16 cellular contexts compared by ENCODE assay signal in genomic region chr12:111769599-111769998, GRCh38. TPM values are rescaled to one million over a fixed set of nuclear protein-coding genes. Genes with fewer than 3 reads are reported as not detected.
A peak's percentile ranks its signal among the peaks of the same experiment; 100 is the strongest.
DNase-seq lines count a peak whose midpoint lies in the region; ATAC-seq, FAIRE-seq and TF ChIP-seq lines count a peak whose summit lies in the region.
"Had no signal": no experiment of that assay in that cellular context is flagged by ENCODE, and none has a peak within 500 bp of the region (broad histone marks: within the 10 kb centered on the region; RNA-seq: fewer than 3 reads in every experiment).

No MANE protein-coding gene starts in this region.

- ATAC-seq in K562 (no peak), lower lobe of right lung (no peak), upper lobe of right lung (no peak), HG03039 (IDR thresholded peaks at IDR 0.05; ENCODE audit: unreplicated experiment) (no peak)

- no peak overlapping the region; a peak in 1 of 4 replicates for H3K9ac ChIP-seq in K562 (ENCODE audit: insufficient read depth in 1 of 2, low read depth in 2 of 2, low read length in 2 of 2)

- H2AFZ ChIP-seq in K562 (ENCODE audit: low read depth, low read length), result no peak overlapping the region

- no peak overlapping the region for H3K4me3 ChIP-seq in HEK293 (ENCODE audit: low read depth, low read length)
- no peak overlapping the region for H3K4me3 ChIP-seq in K562
- peak overlapping the region; percentile 91 for H3K4me3 ChIP-seq in lower lobe of right lung
- peak overlapping the region; percentile 79 for H3K4me3 ChIP-seq in upper lobe of right lung

- H3K4me1 ChIP-seq in HEK293 (ENCODE audit: control insufficient read depth, insufficient read depth, low read length) (peaks cover 4% of the 10 kb centered on the region; the same call in 1 of the 2 replicates), K562 (replicated peaks in 1 of 2; ENCODE audit: control insufficient read depth in 2 of 2, insufficient read depth in 2 of 2, low read length in 2 of 2) (peaks cover 23 to 31% of the 10 kb centered on the region in 2 experiments), lower lobe of right lung (peaks cover 82% of the 10 kb centered on the region), upper lobe of right lung (peaks cover 76% of the 10 kb centered on the region)

- BruUV-seq in K562 (replicated peaks; lab: Mats Ljungman, UMichigan), result no TSS peak

- TF ChIP-seq POLR2A in K562 (conservative IDR thresholded peaks at IDR 0.05), result no peak

- FAIRE-seq in K562 (lab: Jason Lieb, UNC), result no peak
- FAIRE-seq: HTR-8/SVneo had no signal

- TF ChIP-seq CTCF in HEK293 (tag by site-specific recombination; IDR thresholded peaks at IDR 0.05) (no peak), K562 (IDR thresholded peaks at IDR 0.05 in 2 of 3, conservative IDR thresholded peaks at IDR 0.05 in 1 of 3; ENCODE audit: insufficient read depth in 2 of 3, low read depth in 1 of 3, low read length in 3 of 3) (no peak), lower lobe of right lung (IDR thresholded peaks at IDR 0.05) (no peak), upper lobe of right lung (IDR thresholded peaks at IDR 0.05) (no peak)

- no peak overlapping the region for H3K27ac ChIP-seq in HEK293 (ENCODE audit: extremely low read depth, low read depth, low read length)
- no peak overlapping the region for H3K27ac ChIP-seq in K562 (ENCODE audit: extremely low read depth, low read depth, low read length)
- H3K27ac ChIP-seq in lower lobe of right lung, result peak overlapping the region; percentile 95
- H3K27ac ChIP-seq in upper lobe of right lung, result no peak overlapping the region

- no peak for DNase-seq in K562 (ENCODE audit: extremely low read depth in 1 of 4, low spot score in 3 of 4)
- DNase-seq in lower lobe of right lung, result no peak
- no peak for DNase-seq in upper lobe of right lung
- no peak for DNase-seq in HUDEP-2 (lab: John Stamatoyannopoulos, UW; ENCODE audit: unreplicated experiment in 76 of 76)
- DNase-seq in NCI-H2107 treated with DMSO at 0.1 percent for 48 hours (lab: John Stamatoyannopoulos, UW; ENCODE audit: unreplicated experiment), result no peak
- DNase-seq: C1 segment of cervical spinal cord; Calu3; CD4-positive, alpha-beta T cell; DMS 273 treated with DMSO at 0.1 percent for 48 hours; GOT3; HCEC 1CT; KG1 had no signal

- in situ Hi-C loops in K562 (cut with MboI), result no loop called here

- TF ChIP-seq RAD21 in K562 (CRISPR knock-in tag; conservative IDR thresholded peaks at IDR 0.05 in 1 of 2, IDR thresholded peaks at IDR 0.05 in 1 of 2), result no peak

- H3K9me1 ChIP-seq in K562 (ENCODE audit: control insufficient read depth, insufficient read depth, low read length), result no peaks in the 10 kb centered on the region

- H3K79me2 ChIP-seq in K562 (ENCODE audit: control insufficient read depth, insufficient read depth, low read length), result no peaks in the 10 kb centered on the region; the same call in 2 of the 3 replicates

- TF ChIP-seq EP300 in K562 (IDR thresholded peaks at IDR 0.05; ENCODE audit: low read length), result no peak

- no peak overlapping the region for H3K4me2 ChIP-seq in K562 (ENCODE audit: insufficient read depth, low read length)

- H3K36me3 ChIP-seq in HEK293 (ENCODE audit: control insufficient read depth in 2 of 2, insufficient read depth in 1 of 2, low read length in 2 of 2), result peaks cover 2 to 3% of the 10 kb centered on the region in 2 experiments; a peak in 2 of 3 replicates
- H3K36me3 ChIP-seq in K562 (ENCODE audit: control insufficient read depth, insufficient read depth, low read length), result no peaks in the 10 kb centered on the region
- peaks cover 7% of the 10 kb centered on the region for H3K36me3 ChIP-seq in lower lobe of right lung
- H3K36me3 ChIP-seq in upper lobe of right lung, result no peaks in the 10 kb centered on the region

- intact Hi-C loops in K562 (cut with micrococcal nuclease), result no loop called here
- intact Hi-C loops in lower lobe of right lung (cut with DNase I), result no loop called here
- intact Hi-C loops in upper lobe of right lung (cut with DNase I), result no loop called here

- H3K27me3 ChIP-seq in K562 (ENCODE audit: control insufficient read depth in 2 of 2, insufficient read depth in 2 of 2, low read length in 2 of 2) (no peaks in the 10 kb centered on the region), lower lobe of right lung (ENCODE audit: low read depth) (no peaks in the 10 kb centered on the region), upper lobe of right lung (no peaks in the 10 kb centered on the region)

- POLR2A ChIA-PET in HEK293 (lab: Yijun Ruan, JAX), result no interaction called here
- POLR2A ChIA-PET in K562 (lab: Yijun Ruan, JAX), result no interaction called here

- H4K20me1 ChIP-seq in K562 (replicated peaks; ENCODE audit: control insufficient read depth, insufficient read depth, low read length), result no peaks in the 10 kb centered on the region

- CTCF ChIA-PET in HEK293 (lab: Yijun Ruan, JAX), result no interaction called here
- CTCF ChIA-PET in K562 (lab: Yijun Ruan, JAX; ENCODE audit: low intra/inter-chr PET ratio), result no interaction called here

- H3K9me3 ChIP-seq in HEK293 (ENCODE audit: control insufficient read depth, insufficient read depth, low read depth, low read length), result no peaks in the 10 kb centered on the region
- H3K9me3 ChIP-seq in K562 (replicated peaks; ENCODE audit: control insufficient read depth, insufficient read depth, low read depth, low read length), result no peaks in the 10 kb centered on the region
- H3K9me3 ChIP-seq in lower lobe of right lung, result no peaks in the 10 kb centered on the region
- no peaks in the 10 kb centered on the region for H3K9me3 ChIP-seq in upper lobe of right lung

- WGBS in K562 (ENCODE audit: insufficient coverage, low coverage, missing lambda C conversion rate), result 73% methylated on average over 8 of the region's 8 CpGs

TF ChIP-seq in HEK293, 187 proteins besides CTCF, POLR2A, EP300 and RAD21:
- TF ChIP-seq KLF10 (tag by site-specific recombination; IDR thresholded peaks at IDR 0.05) (no peak), SCRT2 (tag by site-specific recombination; IDR thresholded peaks at IDR 0.05) (0 out of 2 replicates have a peak, but pooled peaks have one; percentile 3)

TF ChIP-seq in K562, 482 proteins besides CTCF, POLR2A, EP300 and RAD21 (continues in another document):
- TF ChIP-seq ASH1L (IDR thresholded peaks at IDR 0.05; ENCODE audit: borderline replicate concordance, low read depth, partially characterized antibody), result no peak
- TF ChIP-seq FOXP1 (CRISPR knock-in tag; IDR thresholded peaks at IDR 0.05), result no peak
- TF ChIP-seq, protein P1, sequence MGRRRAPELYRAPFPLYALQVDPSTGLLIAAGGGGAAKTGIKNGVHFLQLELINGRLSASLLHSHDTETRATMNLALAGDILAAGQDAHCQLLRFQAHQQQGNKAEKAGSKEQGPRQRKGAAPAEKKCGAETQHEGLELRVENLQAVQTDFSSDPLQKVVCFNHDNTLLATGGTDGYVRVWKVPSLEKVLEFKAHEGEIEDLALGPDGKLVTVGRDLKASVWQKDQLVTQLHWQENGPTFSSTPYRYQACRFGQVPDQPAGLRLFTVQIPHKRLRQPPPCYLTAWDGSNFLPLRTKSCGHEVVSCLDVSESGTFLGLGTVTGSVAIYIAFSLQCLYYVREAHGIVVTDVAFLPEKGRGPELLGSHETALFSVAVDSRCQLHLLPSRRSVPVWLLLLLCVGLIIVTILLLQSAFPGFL (CRISPR knock-in tag; IDR thresholded peaks at IDR 0.05), result no peak
- no peak for TF ChIP-seq CREB3 (tag; conservative IDR thresholded peaks at IDR 0.05; ENCODE audit: low read depth)
- TF ChIP-seq MAFF (IDR thresholded peaks at IDR 0.05; ENCODE audit: low read length), result peak; percentile 93
- TF ChIP-seq, protein P2, sequence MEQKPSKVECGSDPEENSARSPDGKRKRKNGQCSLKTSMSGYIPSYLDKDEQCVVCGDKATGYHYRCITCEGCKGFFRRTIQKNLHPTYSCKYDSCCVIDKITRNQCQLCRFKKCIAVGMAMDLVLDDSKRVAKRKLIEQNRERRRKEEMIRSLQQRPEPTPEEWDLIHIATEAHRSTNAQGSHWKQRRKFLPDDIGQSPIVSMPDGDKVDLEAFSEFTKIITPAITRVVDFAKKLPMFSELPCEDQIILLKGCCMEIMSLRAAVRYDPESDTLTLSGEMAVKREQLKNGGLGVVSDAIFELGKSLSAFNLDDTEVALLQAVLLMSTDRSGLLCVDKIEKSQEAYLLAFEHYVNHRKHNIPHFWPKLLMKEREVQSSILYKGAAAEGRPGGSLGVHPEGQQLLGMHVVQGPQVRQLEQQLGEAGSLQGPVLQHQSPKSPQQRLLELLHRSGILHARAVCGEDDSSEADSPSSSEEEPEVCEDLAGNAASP (IDR thresholded peaks at IDR 0.05), result no peak
- no peak for TF ChIP-seq SMARCE1 (IDR thresholded peaks at IDR 0.05)
- TF ChIP-seq C11orf30 (IDR thresholded peaks at IDR 0.05; ENCODE audit: low read depth), result peak; percentile 92
- TF ChIP-seq JUND (IDR thresholded peaks at IDR 0.05; ENCODE audit: borderline replicate concordance, low read depth, low read length), result no peak
- TF ChIP-seq JUND (tag; IDR thresholded peaks at IDR 0.05; ENCODE audit: borderline replicate concordance, low read depth, low read length), result no peak

RNA-seq across cellular contexts. Expression of gene ALDH2, which starts 2.9 kb away (rescaled TPM):
- 6.3 and 6.8 TPM in 2 replicates for total RNA-seq in K562 (2011; cell fraction: chromatin; rRNA removed; ENCODE audit: low replicate concordance)
- total RNA-seq in K562 (2011; cell fraction: nucleolus; rRNA removed), result 6.7 and 7.5 TPM in 2 replicates
- 3.4 and 6.2 TPM in 2 replicates for total RNA-seq in K562 (2011; cell fraction: nucleoplasm; rRNA removed)
- 15.7 and 19.1 TPM in 2 replicates for total RNA-seq in K562 (2014; rRNA removed)
- total RNA-seq in K562 (2014; rRNA removed; fragmentation: Illumina TruSeq; extraction: Trizol), result 7.4 TPM in 2 replicates
- total RNA-seq in K562 (2015; rRNA removed; fragmentation: Illumina TruSeq; extraction: Trizol), result 11.9 and 12.2 TPM in 2 replicates
- total RNA-seq in K562 (2021), result 22.5 and 23.4 TPM in 2 replicates
- 12.0 and 30.2 TPM in 2 replicates for polyA plus RNA-seq in K562 (2011; rRNA removed)
- 13.3 and 29.7 TPM in 2 replicates for polyA plus RNA-seq in K562 (2011; cell fraction: cytosol; rRNA removed)
- 20.7 and 39.0 TPM in 2 replicates for polyA plus RNA-seq in K562 (2011; cell fraction: nucleus; rRNA removed)
- 21.9 and 68.2 TPM in 2 replicates for polyA plus RNA-seq in K562 (2012)
- polyA plus RNA-seq in K562 (2014; fragmentation: Illumina TruSeq; extraction: Trizol), result 12.6 and 14.9 TPM in 2 replicates
- 1 to 10 TPM; 1.9 to 5.4 TPM for polyA plus RNA-seq in K562 (2014; fragmentation: Nextera tagmentation; extraction: Ambion mirVana)
- 16.6 and 18.1 TPM in 2 replicates for polyA plus RNA-seq in K562 (2014; rRNA removed)
- polyA minus RNA-seq in K562 (2011; rRNA and poly(A)+ RNA removed), result 8.8 and 14.7 TPM in 2 replicates
- 7.3 and 27.7 TPM in 2 replicates for polyA minus RNA-seq in K562 (2011; cell fraction: cytosol; rRNA and poly(A)+ RNA removed)
- 2.0 and 6.4 TPM in 2 replicates for polyA minus RNA-seq in K562 (2011; cell fraction: nucleus; rRNA and poly(A)+ RNA removed)
- total RNA-seq in lower lobe of right lung, result 499 TPM
- 329 TPM for total RNA-seq in upper lobe of right lung
- total RNA-seq: A172 had no signal

Comparison
In these comparisons a context has a peak if more than half of its experiments do, and no peak if none do; other contexts are left out.
1. H3K4me3 ChIP-seq: peak in lower lobe of right lung (single experiment) and upper lobe of right lung (single experiment); none in HEK293 (single experiment) and K562 (single experiment).
2. RNA of gene ALDH2, which starts 2.9 kb away (total RNA-seq): 499 TPM in lower lobe of right lung (single experiment) and 329 TPM in upper lobe of right lung (single experiment); 3.4 to 23.4 TPM in K562; every median in the first group is over 10 times any median in the second.